ENCODE assay signal across 20 cellular contexts in the genomic region with DNA sequence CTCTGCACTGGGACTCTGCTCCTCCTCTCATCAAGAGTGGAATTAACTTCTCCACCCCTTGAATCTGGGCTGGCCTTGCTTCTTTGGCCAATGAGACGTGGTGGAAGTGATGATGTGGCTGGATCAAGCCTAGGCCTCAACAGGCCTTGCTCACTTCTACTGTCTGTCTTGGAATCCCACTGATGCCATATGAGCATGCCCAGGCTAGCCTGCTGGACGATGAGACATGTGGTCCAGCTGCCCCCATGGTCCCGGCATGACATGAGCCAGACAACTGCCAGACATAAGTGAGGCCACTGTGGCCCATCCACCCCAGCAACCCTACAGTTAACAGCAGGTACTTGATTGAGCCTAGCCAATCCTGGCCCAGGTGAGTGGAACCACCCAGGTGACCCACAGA.
"Had no signal": no experiment of that assay in that cellular context is flagged by ENCODE, and none has a peak within 500 bp of the region (broad histone marks: within the 10 kb centered on the region; RNA-seq: fewer than 3 reads in every experiment).

No MANE protein-coding gene starts in this region.

- DNase-seq: effector memory CD4-positive, alpha-beta T cell; esophagus squamous epithelium; foreskin fibroblast; glutamatergic neuron; islet precursor cell; mesendoderm; naive B cell; sigmoid colon; small intestine; stimulated activated CD4-positive, alpha-beta T cell treated with anti-CD3 and anti-CD28 coated beads, Interleukin-12 subunit alpha, Interleukin-12 subunit beta, amount 100 ng/mL, for 4 hours; stimulated activated naive CD4-positive, alpha-beta T cell; stomach; trophoblast cell had no signal

- H3K9me3 Mint-ChIP-seq: naive B cell, nephron had no signal

- H3K27ac Mint-ChIP-seq: naive B cell, nephron had no signal

- H3K27me3 ChIP-seq: esophagus squamous epithelium, gastroesophageal sphincter, left lung, sigmoid colon, stomach had no signal

- H3K4me3 Mint-ChIP-seq: naive B cell, nephron had no signal

- H3K9ac ChIP-seq: parathyroid adenoma had no signal

- H3K4me3 ChIP-seq: esophagus squamous epithelium, gastroesophageal sphincter, left lung, lung, sigmoid colon, stomach had no signal

- H3K27ac ChIP-seq: esophagus squamous epithelium, gastroesophageal sphincter, left lung, parathyroid adenoma, sigmoid colon, stomach had no signal

- H2AFZ ChIP-seq: parathyroid adenoma had no signal

- H3K9me3 ChIP-seq: esophagus squamous epithelium, gastroesophageal sphincter, left lung, sigmoid colon had no signal

- H3K4me1 ChIP-seq: stomach had no signal

- H3K27me3 Mint-ChIP-seq: naive B cell had no signal

- ATAC-seq: gastroesophageal sphincter, left lung had no signal

- FAIRE-seq: endometrium, small intestine, urothelium cell line had no signal
